8 cellular contexts compared by ENCODE assay signal in the genomic region with DNA sequence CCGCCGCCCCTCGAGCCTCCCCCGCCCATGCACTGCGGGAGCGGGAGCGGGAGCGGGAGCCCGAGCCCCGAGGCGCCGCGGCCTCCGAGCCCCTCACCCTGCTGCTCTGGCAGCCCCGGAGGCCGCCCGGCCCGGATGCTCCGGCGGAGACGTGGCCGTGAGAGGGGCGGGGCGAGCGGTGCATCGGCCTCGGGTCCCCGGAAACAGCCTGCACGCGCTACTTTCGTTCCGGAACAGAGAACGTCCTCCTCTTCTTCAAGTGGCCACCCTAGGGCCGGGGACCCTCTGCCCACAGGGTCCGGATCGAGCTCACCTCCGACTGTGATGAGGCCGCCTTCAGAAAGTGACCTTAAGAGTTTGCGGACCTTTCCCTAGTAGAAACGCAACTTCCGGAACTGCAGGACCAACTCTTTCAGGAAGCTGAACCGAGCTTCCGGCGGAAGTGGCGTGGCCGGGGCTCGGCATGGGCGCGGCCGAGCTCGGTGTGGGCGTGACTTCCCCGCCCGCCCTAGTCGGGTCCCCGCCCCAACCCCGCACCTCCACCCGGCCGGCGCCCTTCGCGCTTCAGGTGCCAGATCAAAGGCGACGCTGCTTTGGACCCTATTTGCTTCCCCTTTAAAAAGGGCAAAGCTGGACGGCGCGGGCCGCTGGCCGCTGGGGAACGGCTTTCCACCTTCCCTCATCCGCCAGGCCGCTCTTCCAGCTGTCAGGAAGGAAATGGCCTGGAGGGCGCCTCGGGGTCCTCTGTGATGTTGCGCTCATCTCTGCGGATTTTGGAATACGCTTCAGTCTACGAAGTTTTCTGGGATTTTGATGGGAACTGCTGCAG. TPM values are rescaled to one million over a fixed set of nuclear protein-coding genes. Genes with fewer than 3 reads are reported as not detected.
DNase-seq lines count a peak whose midpoint lies in the region; ATAC-seq and TF ChIP-seq lines count a peak whose summit lies in the region.

A gene with protein sequence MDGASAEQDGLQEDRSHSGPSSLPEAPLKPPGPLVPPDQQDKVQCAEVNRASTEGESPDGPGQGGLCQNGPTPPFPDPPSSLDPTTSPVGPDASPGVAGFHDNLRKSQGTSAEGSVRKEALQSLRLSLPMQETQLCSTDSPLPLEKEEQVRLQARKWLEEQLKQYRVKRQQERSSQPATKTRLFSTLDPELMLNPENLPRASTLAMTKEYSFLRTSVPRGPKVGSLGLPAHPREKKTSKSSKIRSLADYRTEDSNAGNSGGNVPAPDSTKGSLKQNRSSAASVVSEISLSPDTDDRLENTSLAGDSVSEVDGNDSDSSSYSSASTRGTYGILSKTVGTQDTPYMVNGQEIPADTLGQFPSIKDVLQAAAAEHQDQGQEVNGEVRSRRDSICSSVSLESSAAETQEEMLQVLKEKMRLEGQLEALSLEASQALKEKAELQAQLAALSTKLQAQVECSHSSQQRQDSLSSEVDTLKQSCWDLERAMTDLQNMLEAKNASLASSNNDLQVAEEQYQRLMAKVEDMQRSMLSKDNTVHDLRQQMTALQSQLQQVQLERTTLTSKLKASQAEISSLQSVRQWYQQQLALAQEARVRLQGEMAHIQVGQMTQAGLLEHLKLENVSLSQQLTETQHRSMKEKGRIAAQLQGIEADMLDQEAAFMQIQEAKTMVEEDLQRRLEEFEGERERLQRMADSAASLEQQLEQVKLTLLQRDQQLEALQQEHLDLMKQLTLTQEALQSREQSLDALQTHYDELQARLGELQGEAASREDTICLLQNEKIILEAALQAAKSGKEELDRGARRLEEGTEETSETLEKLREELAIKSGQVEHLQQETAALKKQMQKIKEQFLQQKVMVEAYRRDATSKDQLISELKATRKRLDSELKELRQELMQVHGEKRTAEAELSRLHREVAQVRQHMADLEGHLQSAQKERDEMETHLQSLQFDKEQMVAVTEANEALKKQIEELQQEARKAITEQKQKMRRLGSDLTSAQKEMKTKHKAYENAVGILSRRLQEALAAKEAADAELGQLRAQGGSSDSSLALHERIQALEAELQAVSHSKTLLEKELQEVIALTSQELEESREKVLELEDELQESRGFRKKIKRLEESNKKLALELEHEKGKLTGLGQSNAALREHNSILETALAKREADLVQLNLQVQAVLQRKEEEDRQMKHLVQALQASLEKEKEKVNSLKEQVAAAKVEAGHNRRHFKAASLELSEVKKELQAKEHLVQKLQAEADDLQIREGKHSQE (N-terminal part only) (minus strand): TSS at position 164 of the 829 bp plus-strand sequence. CDS start 6,741 bp downstream, outside the sequence.

- peak within 1 kb of the TSS; percentile 96 to 99 for H3K27ac ChIP-seq in thoracic aorta

- H3K27me3 ChIP-seq in thoracic aorta (replicated peaks; ENCODE audit: insufficient read depth): no peaks in the 10 kb centered on the region

- peak; percentile 81 for TF ChIP-seq POLR2A in GM10847 (IDR thresholded peaks at IDR 0.05; ENCODE audit: extremely low read depth, insufficient read length)

- H3K4me3 Mint-ChIP-seq in activated naive CD8-positive, alpha-beta T cell: peak within 1 kb of the TSS; percentile 98
- H3K4me3 Mint-ChIP-seq in osteocyte (ENCODE audit: unreplicated experiment): peak within 1 kb of the TSS; percentile 97

- H3K4me1 Mint-ChIP-seq in activated naive CD8-positive, alpha-beta T cell (ENCODE audit: low read depth): peaks cover 51% of the 10 kb centered on the region
- peaks cover 31% of the 10 kb centered on the region for H3K4me1 Mint-ChIP-seq in osteocyte (ENCODE audit: unreplicated experiment)

- peaks cover 7 to 25% of the 10 kb centered on the region in 2 donors for H3K4me1 ChIP-seq in thoracic aorta (ENCODE audit: control insufficient read depth in 1 of 2, low read depth in 2 of 2)

- H3K36me3 Mint-ChIP-seq in activated naive CD8-positive, alpha-beta T cell: peaks cover 3% of the 10 kb centered on the region
- peaks cover 43% of the 10 kb centered on the region for H3K36me3 Mint-ChIP-seq in osteocyte (ENCODE audit: unreplicated experiment)

- peak; percentile 82 for DNase-seq in NCI-H1105 treated with DMSO at 0.1 percent for 48 hours (lab: John Stamatoyannopoulos, UW)
- peak; percentile 39 for DNase-seq in SKM-1 treated with dmso at 0.1 percent for 144 hours (lab: John Stamatoyannopoulos, UW; ENCODE audit: unreplicated experiment)
- DNase-seq in head of caudate nucleus: peak; percentile 89 to 98 (median 95)
- peak; percentile 97 for DNase-seq in osteocyte (ENCODE audit: extremely low spot score, unreplicated experiment)
- peak; percentile 53 for DNase-seq in thoracic aorta (ENCODE audit: low spot score)

- ATAC-seq in HG02642 (IDR thresholded peaks at IDR 0.05; ENCODE audit: poor library complexity, unreplicated experiment) (peak; percentile 92), thoracic aorta (ENCODE audit: insufficient number of reproducible peaks, low FRiP score, low read depth) (peak; percentile 88)

- no peaks in the 10 kb centered on the region for H3K9me3 Mint-ChIP-seq in activated naive CD8-positive, alpha-beta T cell (ENCODE audit: low read depth)
- no peaks in the 10 kb centered on the region for H3K9me3 Mint-ChIP-seq in osteocyte (ENCODE audit: unreplicated experiment)

- H3K36me3 ChIP-seq in thoracic aorta: peaks cover 15% of the 10 kb centered on the region

- TF ChIP-seq CTCF in osteocyte (IDR thresholded peaks at IDR 0.05) (no peak), thoracic aorta (IDR thresholded peaks at IDR 0.05) (no peak)

- H3K27me3 Mint-ChIP-seq in activated naive CD8-positive, alpha-beta T cell: no peaks in the 10 kb centered on the region
- H3K27me3 Mint-ChIP-seq in osteocyte (ENCODE audit: unreplicated experiment): no peaks in the 10 kb centered on the region

- H3K9me3 ChIP-seq in thoracic aorta: no peaks in the 10 kb centered on the region

- intact Hi-C loops in head of caudate nucleus (cut with DNase I): loop anchor here (10.0 kb wide), 1 partner anchor 64 kb away; the partner anchor contains the start of gene ANKLE2

- peak within 1 kb of the TSS; percentile 93 for H3K4me3 ChIP-seq in thoracic aorta

- H3K27ac Mint-ChIP-seq in activated naive CD8-positive, alpha-beta T cell: peak within 1 kb of the TSS; percentile 100
- peak within 1 kb of the TSS; percentile 100 for H3K27ac Mint-ChIP-seq in osteocyte (ENCODE audit: unreplicated experiment)

RNA-seq across cellular contexts. Expression of the gene that starts here (rescaled TPM):
- 104 and 114 TPM in 2 replicates for total RNA-seq in osteocyte
- 100 to 1,000 TPM; 125 to 137 TPM for total RNA-seq in thoracic aorta

Comparison
In these comparisons a context has a peak if more than half of its experiments do, and no peak if none do; other contexts are left out.
1. Peak in every context shown above with its lines: DNase-seq, ATAC-seq, H3K4me3 ChIP-seq and H3K27ac ChIP-seq.
2. DNase-seq: peak in every context shown above with its lines; median percentile 97 in osteocyte; 95 in head of caudate nucleus; 82 in NCI-H1105 treated with DMSO at 0.1 percent for 48 hours; 53 in thoracic aorta; 39 in SKM-1 treated with dmso at 0.1 percent for 144 hours.